Comparison of ENCODE assay signal across 29 cellular contexts in genomic region chr4:5055411-5055810, GRCh38. TPM values are rescaled to one million over a fixed set of nuclear protein-coding genes. Genes with fewer than 3 reads are reported as not detected.
"Had no signal": no experiment of that assay in that cellular context is flagged by ENCODE, and none has a peak within 500 bp of the region (broad histone marks: within the 10 kb centered on the region; RNA-seq: fewer than 3 reads in every experiment).

No MANE protein-coding gene starts in this region.

- H3K27ac Mint-ChIP-seq: naive thymus-derived CD8-positive, alpha-beta T cell; natural killer cell treated with Interleukin-12 subunit alpha and Interleukin-12 subunit beta and Interleukin-15 and Interleukin-18, amount 100 ng/mL, for 72 hours; nephron progenitor cell; progenitor cell of endocrine pancreas; stimulated activated effector memory CD8-positive, alpha-beta T cell treated with anti-CD3 and anti-CD28 coated beads, Interleukin-12 subunit alpha, Interleukin-12 subunit beta, amount 100 ng/mL, for 72 hours; stimulated activated naive B cell treated with anti-CD40 and anti-IgM and Interleukin-4, amounts not matched to agents 10 μg/mL and 1 μg/mL and 100 μg/mL, for 72 hours; stimulated activated naive CD8-positive, alpha-beta T cell treated with anti-CD3 and anti-CD28 coated beads, Interleukin-15, Interleukin-2, amounts not matched to agents 100 ng/mL and 50 ng/mL, for 24 hours had no signal

- H3K9me3 ChIP-seq: neutrophil, ovary, right lobe of liver, stomach, thoracic aorta, thyroid gland, tibial nerve, upper lobe of left lung had no signal

- H3K36me3 Mint-ChIP-seq: natural killer cell treated with Interleukin-12 subunit alpha and Interleukin-12 subunit beta and Interleukin-15 and Interleukin-18, amount 100 ng/mL, for 72 hours; stimulated activated effector memory CD8-positive, alpha-beta T cell treated with anti-CD3 and anti-CD28 coated beads, Interleukin-12 subunit alpha, Interleukin-12 subunit beta, amount 100 ng/mL, for 72 hours had no signal

- H3K27me3 ChIP-seq: ovary, sigmoid colon, thyroid gland, tibial nerve had no signal

- H3K4me1 ChIP-seq: parathyroid adenoma had no signal

- H3K27ac ChIP-seq: neutrophil, ovary, parathyroid adenoma, psoas muscle, right lobe of liver, sigmoid colon, stomach, thoracic aorta, thyroid gland, tibial nerve, upper lobe of left lung had no signal

- H3K4me3 ChIP-seq: ovary, psoas muscle, right lobe of liver, sigmoid colon, stomach, thoracic aorta, thyroid gland, tibial nerve, upper lobe of left lung had no signal

- DNase-seq: naive thymus-derived CD8-positive, alpha-beta T cell; nephron progenitor cell; nucleus accumbens; ovary; posterior cingulate gyrus; psoas muscle; right cardiac atrium; right lobe of liver; sigmoid colon; small intestine; stimulated activated CD4-positive, alpha-beta T cell treated with anti-CD3 and anti-CD28 coated beads, Interleukin-15, amount 100 ng/mL, for 24 hours; stimulated activated CD4-positive, alpha-beta T cell treated with anti-CD3 and anti-CD28 coated beads, Interleukin-2, amount 100 ng/mL, for 24 hours; stimulated activated CD4-positive, alpha-beta T cell treated with anti-CD3 and anti-CD28 coated beads, Interleukin-2, amount 100 ng/mL, for 48 hours; stimulated activated CD4-positive, alpha-beta T cell treated with anti-CD3 and anti-CD28 coated beads, Interleukin-4, amount 100 ng/mL, for 24 hours; stimulated activated naive B cell treated with anti-CD40 and anti-IgM and Interleukin-4, amounts not matched to agents 10 μg/mL and 1 μg/mL and 100 μg/mL, for 72 hours; stimulated activated naive CD4-positive, alpha-beta T cell treated with Interleukin-2 at 50 U/mL for 16 hours; stomach; thyroid gland; trophoblast cell; upper lobe of left lung had no signal

- H3K9me3 Mint-ChIP-seq: natural killer cell treated with Interleukin-12 subunit alpha and Interleukin-12 subunit beta and Interleukin-15 and Interleukin-18, amount 100 ng/mL, for 72 hours; neural crest cell; stimulated activated effector memory CD8-positive, alpha-beta T cell treated with anti-CD3 and anti-CD28 coated beads, Interleukin-12 subunit alpha, Interleukin-12 subunit beta, amount 100 ng/mL, for 72 hours; stimulated activated naive CD8-positive, alpha-beta T cell treated with anti-CD3 and anti-CD28 coated beads, Interleukin-15, Interleukin-2, amounts not matched to agents 100 ng/mL and 50 ng/mL, for 24 hours had no signal

- H3K4me3 Mint-ChIP-seq: naive thymus-derived CD8-positive, alpha-beta T cell; natural killer cell treated with Interleukin-12 subunit alpha and Interleukin-12 subunit beta and Interleukin-15 and Interleukin-18, amount 100 ng/mL, for 72 hours; nephron progenitor cell; neural crest cell; stimulated activated effector memory CD8-positive, alpha-beta T cell treated with anti-CD3 and anti-CD28 coated beads, Interleukin-12 subunit alpha, Interleukin-12 subunit beta, amount 100 ng/mL, for 72 hours; stimulated activated naive B cell treated with anti-CD40 and anti-IgM and Interleukin-4, amounts not matched to agents 10 μg/mL and 1 μg/mL and 100 μg/mL, for 72 hours; stimulated activated naive CD8-positive, alpha-beta T cell treated with anti-CD3 and anti-CD28 coated beads, Interleukin-15, Interleukin-2, amounts not matched to agents 100 ng/mL and 50 ng/mL, for 24 hours had no signal

- H3K36me3 ChIP-seq: neutrophil, ovary, right lobe of liver, sigmoid colon, stomach, thoracic aorta, thyroid gland, tibial nerve, upper lobe of left lung had no signal

RNA-seq across cellular contexts. Expression of gene STK32B, which starts 4.1 kb away (rescaled TPM):
- total RNA-seq: naive thymus-derived CD8-positive, alpha-beta T cell; natural killer cell treated with Interleukin-12 subunit alpha and Interleukin-12 subunit beta and Interleukin-15 and Interleukin-18, amount 100 ng/mL, for 72 hours had no signal

RNA-seq across cellular contexts. Expression of gene CYTL1, which starts 36.2 kb away (rescaled TPM):
- total RNA-seq: naive thymus-derived CD8-positive, alpha-beta T cell; natural killer cell treated with Interleukin-12 subunit alpha and Interleukin-12 subunit beta and Interleukin-15 and Interleukin-18, amount 100 ng/mL, for 72 hours had no signal
